Comparison of ENCODE assay signal across 20 cellular contexts in genomic region chr15:100710213-100710612, GRCh38.
DNase-seq lines count a peak whose midpoint lies in the region; ATAC-seq and FAIRE-seq lines count a peak whose summit lies in the region.
"Had no signal": no experiment of that assay in that cellular context is flagged by ENCODE, and none has a peak within 500 bp of the region (broad histone marks: within the 10 kb centered on the region; RNA-seq: fewer than 3 reads in every experiment).

No MANE protein-coding gene starts in this region.

- intact Hi-C loops in aorta (cut with DNase I): no loop called here

- no peak overlapping the region for H3K27ac Mint-ChIP-seq in stimulated activated naive CD8-positive, alpha-beta T cell treated with anti-CD3 and anti-CD28 coated beads, Interleukin-15, amount 100 ng/mL, for 72 hours
- H3K27ac Mint-ChIP-seq: GM23338 had no signal

- H3K36me3 ChIP-seq in aorta (ENCODE audit: control insufficient read depth in 1 of 2, insufficient read depth in 2 of 2, low read length in 1 of 2): no peaks in the 10 kb centered on the region
- H3K36me3 ChIP-seq: BLaER1, Peyer's patch had no signal

- no peaks in the 10 kb centered on the region for H3K4me1 Mint-ChIP-seq in stimulated activated naive CD8-positive, alpha-beta T cell treated with anti-CD3 and anti-CD28 coated beads, Interleukin-15, amount 100 ng/mL, for 72 hours
- H3K4me1 Mint-ChIP-seq: CD8-positive, alpha-beta memory T cell; GM23338 had no signal

- DNase-seq in DMS 273 (lab: John Stamatoyannopoulos, UW; ENCODE audit: unreplicated experiment) (peak; percentile 10), DMS 273 treated with DMSO at 0.1 percent for 48 hours (lab: John Stamatoyannopoulos, UW) (no peak), HTR-8/SVneo (ENCODE audit: insufficient read length, low spot score) (no peak), islet precursor cell (peak; percentile 24), aorta (no peak), SHP77 (lab: John Stamatoyannopoulos, UW) (no peak), activated gamma-delta T cell treated with Interleukin-2 at 50 U/mL for 16 hours (no peak)
- no peak for DNase-seq in stimulated activated naive CD8-positive, alpha-beta T cell treated with anti-CD3 and anti-CD28 coated beads, Interleukin-15, amount 100 ng/mL, for 72 hours
- DNase-seq: CD8-positive, alpha-beta memory T cell; DMS153; Karpas-422; MM.1S; NCI-H187 treated with DMSO at 0.1 percent for 48 hours; NCI-H446; NCI-H774; Peyer's patch; SIG-M5 had no signal

- H3K27me3 Mint-ChIP-seq in stimulated activated naive CD8-positive, alpha-beta T cell treated with anti-CD3 and anti-CD28 coated beads, Interleukin-15, amount 100 ng/mL, for 72 hours: peaks cover 22% of the 10 kb centered on the region

- FAIRE-seq in HTR-8/SVneo (lab: Jason Lieb, UNC): peak; percentile 100

- no peak overlapping the region for H3K4me3 Mint-ChIP-seq in stimulated activated naive CD8-positive, alpha-beta T cell treated with anti-CD3 and anti-CD28 coated beads, Interleukin-15, amount 100 ng/mL, for 72 hours
- H3K4me3 Mint-ChIP-seq: CD8-positive, alpha-beta memory T cell; GM23338 had no signal

- peaks cover 19 to 27% of the 10 kb centered on the region in 2 donors for H3K9me3 Mint-ChIP-seq in stimulated activated naive CD8-positive, alpha-beta T cell treated with anti-CD3 and anti-CD28 coated beads, Interleukin-15, amount 100 ng/mL, for 72 hours

- H3K27me3 ChIP-seq in aorta (ENCODE audit: control insufficient read depth in 1 of 2, insufficient read depth in 2 of 2, low read length in 1 of 2): no peaks in the 10 kb centered on the region
- H3K27me3 ChIP-seq: BLaER1, Peyer's patch had no signal

- no peaks in the 10 kb centered on the region for H3K4me1 ChIP-seq in aorta (ENCODE audit: control insufficient read depth in 1 of 2, insufficient read depth in 2 of 2, low read length in 2 of 2)
- H3K4me1 ChIP-seq: BLaER1 had no signal

- H3K9me3 ChIP-seq in aorta (ENCODE audit: control insufficient read depth, low read length): no peaks in the 10 kb centered on the region
- H3K9me3 ChIP-seq: BLaER1, Peyer's patch had no signal

- no peak overlapping the region for H3K4me3 ChIP-seq in aorta (ENCODE audit: low read length in 2 of 2)
- H3K4me3 ChIP-seq: BLaER1, GM23338, Peyer's patch had no signal

- 46 to 52% methylated on average over 2 of the region's 2 CpGs for WGBS in aorta, 2 donors

- H3K27ac ChIP-seq in aorta (ENCODE audit: low read depth in 1 of 2, low read length in 2 of 2): no peak overlapping the region
- H3K27ac ChIP-seq: 22Rv1, BLaER1, Peyer's patch had no signal

- peak; percentile 84 for ATAC-seq in stimulated activated naive CD8-positive, alpha-beta T cell treated with anti-CD3 and anti-CD28 coated beads, Interleukin-15, amount 100 ng/mL, for 72 hours
- ATAC-seq in aorta (ENCODE audit: low FRiP score): no peak
- ATAC-seq: GM23338 had no signal

Comparison
In these comparisons a context has a peak if more than half of its experiments do, and no peak if none do; other contexts are left out.
1. DNase-seq: peak in DMS 273 (single experiment) and islet precursor cell (single experiment); none in DMS 273 treated with DMSO at 0.1 percent for 48 hours (single experiment), HTR-8/SVneo (single experiment), stimulated activated naive CD8-positive, alpha-beta T cell treated with anti-CD3 and anti-CD28 coated beads, Interleukin-15, amount 100 ng/mL, for 72 hours (0 of 2), aorta (0 of 2), SHP77 (0 of 2) and activated gamma-delta T cell treated with Interleukin-2 at 50 U/mL for 16 hours (single experiment).